29 cellular contexts compared by ENCODE assay signal in genomic region chr2:201467666-201468065, GRCh38. TPM values are rescaled to one million over a fixed set of nuclear protein-coding genes. Genes with fewer than 3 reads are reported as not detected.
DNase-seq lines count a peak whose midpoint lies in the region; ATAC-seq, FAIRE-seq and TF ChIP-seq lines count a peak whose summit lies in the region.
"Had no signal": no experiment of that assay in that cellular context is flagged by ENCODE, and none has a peak within 500 bp of the region (broad histone marks: within the 10 kb centered on the region; RNA-seq: fewer than 3 reads in every experiment).

No MANE protein-coding gene starts in this region.

- no peaks in the 10 kb centered on the region for H3K27me3 ChIP-seq in bronchial epithelial cell (ENCODE audit: control insufficient read depth, insufficient read depth, low read length)
- H3K27me3 ChIP-seq: esophagus squamous epithelium had no signal

- intact Hi-C loops in mucosa of descending colon (cut with DNase I, micrococcal nuclease), result no loop called here

- FAIRE-seq in bronchial epithelial cell (lab: Jason Lieb, UNC), result no peak
- FAIRE-seq: A549, K562, keratinocyte had no signal

- H3K36me3 ChIP-seq in bronchial epithelial cell (ENCODE audit: control insufficient read depth, insufficient read depth, low read length) (no peaks in the 10 kb centered on the region), mucosa of descending colon (ENCODE audit: low read depth) (no peaks in the 10 kb centered on the region)

- H3K9me3 ChIP-seq in mucosa of descending colon, result no peaks in the 10 kb centered on the region
- H3K9me3 ChIP-seq: A549, esophagus squamous epithelium had no signal

- H3K4me3 ChIP-seq in bronchial epithelial cell (ENCODE audit: low read depth, low read length), result no peak overlapping the region
- no peak overlapping the region for H3K4me3 ChIP-seq in mucosa of descending colon
- H3K4me3 ChIP-seq: A549, esophagus squamous epithelium, K562 had no signal

- no peak for ATAC-seq in mucosa of descending colon
- ATAC-seq: A549; activated CD8-positive, alpha-beta memory T cell treated with anti-CD3 and anti-CD28 coated beads, Interleukin-2, amount 10 ng/mL, durations not matched to agents 7 days and 5 days; CD8-positive, alpha-beta T cell; K562; natural killer cell had no signal

- TF ChIP-seq CTCF in bronchial epithelial cell (IDR thresholded peaks at IDR 0.05; ENCODE audit: insufficient read depth, low read length, severe bottlenecking) (no peak), mucosa of descending colon (IDR thresholded peaks at IDR 0.05) (no peak)

- H3K4me1 ChIP-seq in mucosa of descending colon (ENCODE audit: low read depth), result peaks cover 37% of the 10 kb centered on the region

- peak; percentile 81 for DNase-seq in COLO829 (ENCODE audit: low spot score)
- DNase-seq in M059J (ENCODE audit: low read depth), result peak; percentile 17
- DNase-seq in bronchial epithelial cell (ENCODE audit: low read depth), result peak; percentile 30
- peak; percentile 18 for DNase-seq in iris pigment epithelial cell (ENCODE audit: low read depth)
- no peak for DNase-seq in mucosa of descending colon
- no peak for DNase-seq in islet precursor cell
- no peak for DNase-seq in NCI-H2081 treated with DMSO at 0.1 percent for 48 hours (lab: John Stamatoyannopoulos, UW)
- no peak for DNase-seq in activated T-cell treated with anti-CD3 and anti-CD28 coated beads, Interleukin-2, amount 50 U/mL, for 48 hours
- DNase-seq: activated CD4-positive, alpha-beta T cell treated with anti-CD3 and anti-CD28 coated beads, Interleukin-2, amount 50 U/mL, for 1 hour; activated CD8-positive, alpha-beta memory T cell treated with anti-CD3 and anti-CD28 coated beads, Interleukin-2, amount 10 ng/mL, durations not matched to agents 7 days and 5 days; activated naive CD4-positive, alpha-beta T cell treated with anti-CD3 and anti-CD28 coated beads, Interleukin-2, amount 10 ng/mL, durations not matched to agents 7 days and 5 days; AML-193; anterior cingulate cortex; CD8-positive, alpha-beta T cell; endodermal cell; esophagus squamous epithelium; GDM1; H7; midbrain; MM.1S; natural killer cell; NCI-H1417; NCI-H2081; NCI-H226; NCI-H748 treated with DMSO at 0.1 percent for 48 hours; occipital lobe had no signal

RNA-seq across cellular contexts. Expression of gene STRADB, which starts 16.1 kb away (rescaled TPM):
- 41.1 and 51.6 TPM in 2 replicates for total RNA-seq in M059J (2014; rRNA removed; shearing (Covaris generic))
- total RNA-seq in bronchial epithelial cell (11.3 and 21.3 TPM in 2 replicates), mucosa of descending colon (10 to 100 TPM; 47.4 to 79.1 (median 62.1) TPM)

RNA-seq across cellular contexts. Expression of gene TRAK2, which starts 16.4 kb away (rescaled TPM):
- 18.6 and 22.9 TPM in 2 replicates for total RNA-seq in M059J (2014; rRNA removed; shearing (Covaris generic))
- 9.2 and 12.7 TPM in 2 replicates for total RNA-seq in bronchial epithelial cell
- 10 to 100 TPM; 65.6 to 82.2 (median 76.0) TPM for total RNA-seq in mucosa of descending colon

Comparison
In these comparisons a context has a peak if more than half of its experiments do, and no peak if none do; other contexts are left out.
1. DNase-seq: peak in COLO829 (single experiment), M059J (single experiment), bronchial epithelial cell (single experiment) and iris pigment epithelial cell (single experiment); none in mucosa of descending colon (0 of 3), islet precursor cell (single experiment), NCI-H2081 treated with DMSO at 0.1 percent for 48 hours (single experiment) and activated T-cell treated with anti-CD3 and anti-CD28 coated beads, Interleukin-2, amount 50 U/mL, for 48 hours (0 of 2).